18 cellular contexts compared by ENCODE assay signal in the genomic region with DNA sequence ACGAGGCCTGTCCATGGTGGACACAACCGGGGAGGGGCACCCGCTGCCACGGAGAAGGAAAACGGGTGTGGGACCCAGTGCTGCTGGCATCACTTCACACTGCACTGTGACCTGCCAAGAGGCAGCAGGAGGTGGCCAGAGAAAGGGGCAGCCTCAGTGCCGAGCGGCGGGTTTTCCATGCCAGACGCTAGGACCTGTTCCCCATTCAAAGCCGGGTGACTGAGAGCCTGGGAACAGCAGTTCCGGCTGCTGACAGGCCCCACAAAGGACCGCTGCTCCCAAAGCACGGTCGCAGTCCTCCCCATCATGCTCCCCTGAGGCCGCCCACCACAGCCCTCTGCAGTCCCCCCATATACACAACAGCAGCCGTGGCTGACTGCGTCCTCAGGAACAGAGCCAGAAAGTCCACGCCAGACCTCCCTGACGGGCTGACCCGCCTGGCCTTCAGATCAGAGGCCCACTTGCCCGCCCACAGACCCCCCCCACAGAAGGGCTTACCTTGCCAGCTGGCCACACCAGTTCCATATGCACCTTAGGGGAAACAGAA. TPM values are rescaled to one million over a fixed set of nuclear protein-coding genes. Genes with fewer than 3 reads are reported as not detected.
A peak's percentile ranks its signal among the peaks of the same experiment; 100 is the strongest.
DNase-seq lines count a peak whose midpoint lies in the region; ATAC-seq and TF ChIP-seq lines count a peak whose summit lies in the region.
"Had no signal": no experiment of that assay in that cellular context is flagged by ENCODE, and none has a peak within 500 bp of the region (broad histone marks: within the 10 kb centered on the region; RNA-seq: fewer than 3 reads in every experiment).

No MANE protein-coding gene starts in this region.

- ATAC-seq in IMR-90 (ENCODE audit: low read depth): no peak
- ATAC-seq in right lobe of liver: peak in 1 of 4 donors; percentile 2
- no peak for ATAC-seq in stimulated activated effector memory CD8-positive, alpha-beta T cell treated with anti-CD3 and anti-CD28 coated beads, Interleukin-12 subunit alpha, Interleukin-12 subunit beta, amount 100 ng/mL, for 72 hours
- no peak for ATAC-seq in GM18517 (IDR thresholded peaks at IDR 0.05; ENCODE audit: unreplicated experiment)
- no peak for ATAC-seq in HG03354 (IDR thresholded peaks at IDR 0.05; ENCODE audit: poor library complexity, severe bottlenecking, unreplicated experiment)
- ATAC-seq: body of pancreas; stimulated activated naive CD8-positive, alpha-beta T cell treated with anti-CD3 and anti-CD28 coated beads, Interleukin-15, Interleukin-2, amounts not matched to agents 100 U/mL and 50 U/mL, for 24 hours had no signal

- H4K91ac ChIP-seq in IMR-90 (ENCODE audit: insufficient read depth, low read depth, low read length): no peak overlapping the region

- DNase-seq in IMR-90: no peak
- DNase-seq in dermis blood vessel endothelial cell: peak; percentile 10
- DNase-seq in right lobe of liver: peak in 1 of 3 donors; percentile 63
- no peak for DNase-seq in stimulated activated effector memory CD8-positive, alpha-beta T cell treated with anti-CD3 and anti-CD28 coated beads, Interleukin-12 subunit alpha, Interleukin-12 subunit beta, amount 100 ng/mL, for 72 hours (ENCODE audit: low spot score in 2 of 2)
- no peak for DNase-seq in activated naive CD4-positive, alpha-beta T cell treated with anti-CD3 and anti-CD28 coated beads, Interleukin-2, amount 10 ng/mL, durations not matched to agents 7 days and 5 days
- no peak for DNase-seq in NCI-H1694 treated with DMSO at 0.1 percent for 48 hours (lab: John Stamatoyannopoulos, UW)
- DNase-seq: activated B cell treated with CpG ODN at 0.5 μM for 24 hours; activated gamma-delta T cell; COR-L47; effector CD4-positive, alpha-beta T cell; KBM-7; NCI-H1092; NCI-H2171; stimulated activated naive CD8-positive, alpha-beta T cell treated with anti-CD3 and anti-CD28 coated beads, Interleukin-15, Interleukin-2, amounts not matched to agents 100 U/mL and 50 U/mL, for 24 hours; T-helper 1 cell had no signal

- H3K4me3 Mint-ChIP-seq in stimulated activated effector memory CD8-positive, alpha-beta T cell treated with anti-CD3 and anti-CD28 coated beads, Interleukin-12 subunit alpha, Interleukin-12 subunit beta, amount 100 ng/mL, for 72 hours: no peak overlapping the region
- no peak overlapping the region for H3K4me3 Mint-ChIP-seq in activated naive CD4-positive, alpha-beta T cell treated with anti-CD3 and anti-CD28 coated beads, Interleukin-2, amount 10 ng/mL, durations not matched to agents 7 days and 5 days
- H3K4me3 Mint-ChIP-seq: activated B cell treated with CpG ODN at 0.5 μM for 24 hours had no signal

- peaks cover 39% of the 10 kb centered on the region for H3K4me1 Mint-ChIP-seq in stimulated activated effector memory CD8-positive, alpha-beta T cell treated with anti-CD3 and anti-CD28 coated beads, Interleukin-12 subunit alpha, Interleukin-12 subunit beta, amount 100 ng/mL, for 72 hours
- peaks cover 23% of the 10 kb centered on the region for H3K4me1 Mint-ChIP-seq in activated naive CD4-positive, alpha-beta T cell treated with anti-CD3 and anti-CD28 coated beads, Interleukin-2, amount 10 ng/mL, durations not matched to agents 7 days and 5 days

- no peak overlapping the region for H3K4ac ChIP-seq in IMR-90 (ENCODE audit: low read depth, low read length)

- peaks cover 93% of the 10 kb centered on the region for H3K36me3 Mint-ChIP-seq in stimulated activated effector memory CD8-positive, alpha-beta T cell treated with anti-CD3 and anti-CD28 coated beads, Interleukin-12 subunit alpha, Interleukin-12 subunit beta, amount 100 ng/mL, for 72 hours
- peaks cover 26% of the 10 kb centered on the region for H3K36me3 Mint-ChIP-seq in activated naive CD4-positive, alpha-beta T cell treated with anti-CD3 and anti-CD28 coated beads, Interleukin-2, amount 10 ng/mL, durations not matched to agents 7 days and 5 days

- no peak overlapping the region for H2AK5ac ChIP-seq in IMR-90 (ENCODE audit: low read depth, low read length)

- intact Hi-C loops in IMR-90 (cut with micrococcal nuclease): loop anchor here (10.0 kb wide), 1 partner anchor 269 kb away; a partner anchor contains a TSS
- intact Hi-C loops in right lobe of liver (cut with DNase I): loop anchor here in 1 of 2 donors (10.0 kb wide), 1 partner anchor 109 kb away; no protein-coding TSS in a partner anchor

- CTCF ChIA-PET in IMR-90 (lab: Yijun Ruan, JAX): no interaction called here
- CTCF ChIA-PET in activated naive CD4-positive, alpha-beta T cell treated with anti-CD3 and anti-CD28 coated beads, Interleukin-2, amount 10 ng/mL, durations not matched to agents 7 days and 5 days (lab: Charles Lee): no interaction called here

- dilution Hi-C loops in IMR-90 (cut with HindIII; ENCODE audit: low sequenced_read_pairs, unreplicated experiment): no loop called here

- H3K27ac Mint-ChIP-seq in stimulated activated effector memory CD8-positive, alpha-beta T cell treated with anti-CD3 and anti-CD28 coated beads, Interleukin-12 subunit alpha, Interleukin-12 subunit beta, amount 100 ng/mL, for 72 hours: peak overlapping the region; percentile 32
- no peak overlapping the region for H3K27ac Mint-ChIP-seq in activated naive CD4-positive, alpha-beta T cell treated with anti-CD3 and anti-CD28 coated beads, Interleukin-2, amount 10 ng/mL, durations not matched to agents 7 days and 5 days
- H3K27ac Mint-ChIP-seq: activated B cell treated with CpG ODN at 0.5 μM for 24 hours had no signal

- H4K8ac ChIP-seq in IMR-90 (ENCODE audit: low read depth in 2 of 2, low read length in 2 of 2): no peak overlapping the region

- H4K5ac ChIP-seq in IMR-90 (ENCODE audit: low read depth, low read length): no peak overlapping the region

- peaks cover 7 to 71% of the 10 kb centered on the region in 2 experiments for H3K79me1 ChIP-seq in IMR-90 (ENCODE audit: low read depth in 1 of 2, low read length in 2 of 2)

- no peak for TF ChIP-seq RAD21 in IMR-90 (IDR thresholded peaks at IDR 0.05; ENCODE audit: low read length)

- no peak overlapping the region for H3K14ac ChIP-seq in IMR-90 (replicated peaks; ENCODE audit: low read depth, low read length)

- in situ Hi-C loops in IMR-90 (cut with MboI; ENCODE audit: low sequenced_read_pairs): no loop called here

- WGBS in IMR-90 (ENCODE audit: extremely low coverage in 2 of 2, insufficient read length in 1 of 2), 2 experiments: 98% methylated on average over 13 of the region's 21 CpGs; no CpG with 5 or more reads in 1 of the 2 experiments
- 39% methylated on average over 9 of the region's 21 CpGs for WGBS in right lobe of liver (ENCODE audit: insufficient coverage, low coverage, low lambda C conversion rate, missing lambda C conversion rate)

- TF ChIP-seq CTCF in IMR-90 (conservative IDR thresholded peaks at IDR 0.05; ENCODE audit: low read depth, low read length) (no peak), right lobe of liver (IDR thresholded peaks at IDR 0.05) (no peak)

- no peak overlapping the region for H2BK20ac ChIP-seq in IMR-90 (ENCODE audit: low read depth, low read length)

- H3K27ac ChIP-seq in IMR-90 (ENCODE audit: insufficient read depth, low read length) (no peak overlapping the region), right lobe of liver (peak overlapping the region; percentile 41 to 65 (median 55))

- no peak for TF ChIP-seq POLR2A in IMR-90 (IDR thresholded peaks at IDR 0.05; ENCODE audit: low read depth, low read length)
- no peak for TF ChIP-seq POLR2A in right lobe of liver (IDR thresholded peaks at IDR 0.05)

- no TSS peak for BruUV-seq in IMR-90 (replicated peaks; lab: Mats Ljungman, UMichigan)

- no peak overlapping the region for H3K23ac ChIP-seq in IMR-90 (ENCODE audit: low read depth, low read length)

- H3K9me1 ChIP-seq in IMR-90 (ENCODE audit: insufficient read depth, low read length): peaks cover 7% of the 10 kb centered on the region

- H3K4me1 ChIP-seq in IMR-90 (ENCODE audit: control insufficient read depth, insufficient read depth, low read length): peaks cover 8% of the 10 kb centered on the region
- H3K4me1 ChIP-seq in right lobe of liver: peaks cover 0 to 41% (median 18%) of the 10 kb centered on the region in 4 donors

- POLR2A ChIA-PET in IMR-90 (lab: Charles Lee; ENCODE audit: unreplicated experiment): no interaction called here

- H2BK15ac ChIP-seq in IMR-90 (ENCODE audit: low read depth, low read length): no peak overlapping the region

- H3K4me3 ChIP-seq in IMR-90 (ENCODE audit: insufficient read depth, low read depth, low read length): no peak overlapping the region
- H3K4me3 ChIP-seq in right lobe of liver: peak overlapping the region in 1 of 3 donors; percentile 36
- H3K4me3 ChIP-seq: body of pancreas had no signal

- no peak overlapping the region for H3K9ac ChIP-seq in IMR-90 (ENCODE audit: low read depth, low read length)

- peaks cover 40% of the 10 kb centered on the region for H3K36me3 ChIP-seq in IMR-90 (ENCODE audit: control insufficient read depth, insufficient read depth, low read length)
- H3K36me3 ChIP-seq in right lobe of liver: peaks cover 7 to 41% (median 22%) of the 10 kb centered on the region in 4 donors

- H4K20me1 ChIP-seq in IMR-90 (ENCODE audit: insufficient read depth, low read length): peaks cover 55% of the 10 kb centered on the region

- H3K4me2 ChIP-seq in IMR-90 (ENCODE audit: low read depth, low read length): no peak overlapping the region

- no peak overlapping the region for H3K18ac ChIP-seq in IMR-90 (ENCODE audit: low read depth, low read length)

- H2BK120ac ChIP-seq in IMR-90 (ENCODE audit: low read depth, low read length): no peak overlapping the region

- no peak overlapping the region for H3K56ac ChIP-seq in IMR-90 (ENCODE audit: extremely low read depth, insufficient read depth, low read length)

- H3K9me3 ChIP-seq in IMR-90 (ENCODE audit: control insufficient read depth, insufficient read depth, low read length) (no peaks in the 10 kb centered on the region), right lobe of liver (no peaks in the 10 kb centered on the region)
- H3K9me3 ChIP-seq: body of pancreas had no signal

- no peaks in the 10 kb centered on the region for H3K9me3 Mint-ChIP-seq in stimulated activated effector memory CD8-positive, alpha-beta T cell treated with anti-CD3 and anti-CD28 coated beads, Interleukin-12 subunit alpha, Interleukin-12 subunit beta, amount 100 ng/mL, for 72 hours
- H3K9me3 Mint-ChIP-seq in activated naive CD4-positive, alpha-beta T cell treated with anti-CD3 and anti-CD28 coated beads, Interleukin-2, amount 10 ng/mL, durations not matched to agents 7 days and 5 days: no peaks in the 10 kb centered on the region
- H3K9me3 Mint-ChIP-seq: activated B cell treated with CpG ODN at 0.5 μM for 24 hours had no signal

- peak overlapping the region; percentile 56 for H2AK9ac ChIP-seq in IMR-90 (replicated peaks; ENCODE audit: low read depth, low read length, poor library complexity)

- no peak overlapping the region for H2BK5ac ChIP-seq in IMR-90 (ENCODE audit: low read depth, low read length, poor library complexity, severe bottlenecking)

- H3K27me3 ChIP-seq in IMR-90 (ENCODE audit: control insufficient read depth, insufficient read depth, low read length) (no peaks in the 10 kb centered on the region), right lobe of liver (no peaks in the 10 kb centered on the region)
- H3K27me3 ChIP-seq: body of pancreas had no signal

- H3K27me3 Mint-ChIP-seq in activated naive CD4-positive, alpha-beta T cell treated with anti-CD3 and anti-CD28 coated beads, Interleukin-2, amount 10 ng/mL, durations not matched to agents 7 days and 5 days: no peaks in the 10 kb centered on the region
- H3K27me3 Mint-ChIP-seq: activated B cell treated with CpG ODN at 0.5 μM for 24 hours had no signal

- H2AFZ ChIP-seq in IMR-90 (replicated peaks; ENCODE audit: low read length, poor library complexity): no peak overlapping the region

RNA-seq across cellular contexts. Expression of a gene that starts 5.4 kb away (rescaled TPM):
- 12.2 and 16.9 TPM in 2 replicates for total RNA-seq in IMR-90 (2012; rRNA removed)
- polyA plus RNA-seq in IMR-90 (2012; rRNA removed): 13.4 and 14.8 TPM in 2 replicates
- 7.5 and 7.6 TPM in 2 replicates for polyA plus RNA-seq in IMR-90 (2012; cell fraction: cytosol; rRNA removed)
- polyA plus RNA-seq in IMR-90 (2012; cell fraction: nucleus; rRNA removed; ENCODE audit: low replicate concordance): 49.7 and 58.6 TPM in 2 replicates
- 19.9 and 24.2 TPM in 2 replicates for total RNA-seq in dermis blood vessel endothelial cell
- total RNA-seq in right lobe of liver: 10 to 100 TPM in 5 of 6 experiments, 1 to 10 TPM in 1; 10.0 to 20.2 (median 13.3) TPM

RNA-seq across cellular contexts. Expression of a gene that starts 41.8 kb away (rescaled TPM):
- total RNA-seq in IMR-90 (2012; rRNA removed) (7.0 and 7.2 TPM in 2 replicates), dermis blood vessel endothelial cell (10.9 and 21.3 TPM in 2 replicates), right lobe of liver (10 to 100 TPM; 20.0 to 52.6 (median 40.6) TPM)
- polyA plus RNA-seq in IMR-90 (2012; rRNA removed): 19.9 and 21.1 TPM in 2 replicates
- 9.0 and 15.0 TPM in 2 replicates for polyA plus RNA-seq in IMR-90 (2012; cell fraction: cytosol; rRNA removed)
- 29.5 and 41.2 TPM in 2 replicates for polyA plus RNA-seq in IMR-90 (2012; cell fraction: nucleus; rRNA removed; ENCODE audit: low replicate concordance)

RNA-seq across cellular contexts. Expression of a gene that starts 44.6 kb away (rescaled TPM):
- 40.8 and 44.6 TPM in 2 replicates for total RNA-seq in IMR-90 (2012; rRNA removed)
- 41.0 and 43.1 TPM in 2 replicates for polyA plus RNA-seq in IMR-90 (2012; rRNA removed)
- 18.5 and 19.3 TPM in 2 replicates for polyA plus RNA-seq in IMR-90 (2012; cell fraction: cytosol; rRNA removed)
- polyA plus RNA-seq in IMR-90 (2012; cell fraction: nucleus; rRNA removed; ENCODE audit: low replicate concordance): 207 and 357 TPM in 2 replicates
- total RNA-seq in dermis blood vessel endothelial cell: 49.0 and 70.8 TPM in 2 replicates
- 10 to 100 TPM; 27.4 to 69.4 (median 49.6) TPM for total RNA-seq in right lobe of liver
